1 cellular context compared by ENCODE assay signal in genomic region chr22:32480238-32480637, GRCh38.
TF ChIP-seq lines count a peak whose summit lies in the region.

No MANE protein-coding gene starts in this region.

TF ChIP-seq in GM12878, 131 proteins besides CTCF, POLR2A, EP300 and RAD21:
- TF ChIP-seq BHLHE40 (IDR thresholded peaks at IDR 0.05; ENCODE audit: borderline replicate concordance in 1 of 2, low read depth in 2 of 2, low read length in 1 of 2), result peak in 1 of 2 experiments; percentile 51; a peak in 1 of 4 replicates
- TF ChIP-seq MAX (IDR thresholded peaks at IDR 0.05; ENCODE audit: low read depth, low read length), result no peak
TF ChIP-seq in GM12878: peak in this region for 1.
